15 cellular contexts compared by ENCODE assay signal in the genomic region with DNA sequence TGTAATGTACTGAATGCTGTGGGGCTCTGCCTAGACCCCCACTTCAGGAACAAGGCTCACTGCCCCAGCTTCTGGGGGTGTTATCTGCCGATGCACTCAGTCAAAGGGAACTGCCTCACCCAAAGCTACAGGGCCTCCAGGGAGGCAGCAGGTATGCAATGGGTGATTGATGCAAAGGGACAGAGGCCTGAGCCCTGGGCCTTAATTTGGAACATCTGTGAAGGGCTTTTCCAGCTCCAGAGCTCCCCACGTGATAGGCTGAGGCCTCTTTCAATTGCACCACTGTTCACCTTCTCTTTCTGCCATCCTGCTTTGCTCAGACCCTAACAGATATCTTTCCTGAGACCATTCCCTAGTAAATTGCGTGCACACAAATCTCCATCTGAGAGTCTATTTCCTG.
"Had no signal": no experiment of that assay in that cellular context is flagged by ENCODE, and none has a peak within 500 bp of the region (broad histone marks: within the 10 kb centered on the region; RNA-seq: fewer than 3 reads in every experiment).

No MANE protein-coding gene starts in this region.

- DNase-seq: KBM-7, NCI-H1092, NCI-H1105 treated with DMSO at 0.1 percent for 48 hours, NCI-H1417 treated with DMSO at 0.1 percent for 48 hours, NCI-H146, NCI-H1930, NCI-H2081, NCI-H2107, NCI-H2227 treated with DMSO at 0.1 percent for 48 hours, NCI-H69, NCI-H774, PC-3, SHP77 had no signal

- ATAC-seq: Panc1, PC-3 had no signal

- H3K27ac ChIP-seq: RWPE1 had no signal
